8 cellular contexts compared by ENCODE assay signal in genomic region chr11:76588455-76589325, GRCh38.
DNase-seq lines count a peak whose midpoint lies in the region; ATAC-seq, FAIRE-seq and TF ChIP-seq lines count a peak whose summit lies in the region.

No MANE protein-coding gene starts in this region.

- H3K4me1 Mint-ChIP-seq in activated naive CD8-positive, alpha-beta T cell (ENCODE audit: low read depth): peaks cover 14% of the 10 kb centered on the region

- TF ChIP-seq CTCF in left lung (IDR thresholded peaks at IDR 0.05): no peak
- TF ChIP-seq CTCF in D721Med (IDR thresholded peaks at IDR 0.05; ENCODE audit: insufficient read depth, missing control alignments): no peak

- WGBS in small intestine, 3 donors: 58 to 73% (median 69%) methylated on average over 25 of the region's 25 CpGs

- no peaks in the 10 kb centered on the region for H3K36me3 Mint-ChIP-seq in activated naive CD8-positive, alpha-beta T cell

- peak overlapping the region; percentile 83 for H3K27ac Mint-ChIP-seq in activated naive CD8-positive, alpha-beta T cell

- no peak overlapping the region for H3K4me3 ChIP-seq in left lung
- no peak overlapping the region for H3K4me3 ChIP-seq in small intestine (ENCODE audit: low read depth in 1 of 2, low read length in 2 of 2)

- H3K27me3 Mint-ChIP-seq in activated naive CD8-positive, alpha-beta T cell: no peaks in the 10 kb centered on the region

- no peaks in the 10 kb centered on the region for H3K9me3 Mint-ChIP-seq in activated naive CD8-positive, alpha-beta T cell (ENCODE audit: low read depth)

- no peak overlapping the region for H3K4me3 Mint-ChIP-seq in activated naive CD8-positive, alpha-beta T cell

- FAIRE-seq in D721Med (lab: Jason Lieb, UNC) (no peak), small intestine (lab: Jason Lieb, UNC) (no peak)

- H3K36me3 ChIP-seq in left lung (no peaks in the 10 kb centered on the region), small intestine (ENCODE audit: control insufficient read depth in 2 of 2, insufficient read depth in 2 of 2, low read length in 2 of 2) (no peaks in the 10 kb centered on the region)

- intact Hi-C loops in left lung (cut with DNase I): no loop called here

- H3K27ac ChIP-seq in left lung: peak overlapping the region; percentile 72 to 77
- peak overlapping the region in 1 of 2 donors; percentile 56 for H3K27ac ChIP-seq in small intestine (ENCODE audit: low read depth in 1 of 2, low read length in 1 of 2)

- DNase-seq in NOMO-1 (lab: John Stamatoyannopoulos, UW; ENCODE audit: unreplicated experiment in 2 of 2): peak; percentile 81 to 83
- peak; percentile 80 to 88 for DNase-seq in left lung
- peak; percentile 16 for DNase-seq in stimulated activated CD8-positive, alpha-beta memory T cell treated with anti-CD3 and anti-CD28 coated beads, Interleukin-7, amount 100 ng/mL, for 24 hours (ENCODE audit: low read depth)
- no peak for DNase-seq in D721Med (ENCODE audit: insufficient read length, low spot score)
- DNase-seq in small intestine: no peak

- H3K27me3 ChIP-seq in left lung (no peaks in the 10 kb centered on the region), small intestine (ENCODE audit: control insufficient read depth in 2 of 2, insufficient read depth in 2 of 2, low read length in 2 of 2) (no peaks in the 10 kb centered on the region)

- H3K9me3 ChIP-seq in left lung (no peaks in the 10 kb centered on the region), small intestine (ENCODE audit: control insufficient read depth, low read depth) (no peaks in the 10 kb centered on the region)

- ATAC-seq in left lung (peak; percentile 90), HG02870 (IDR thresholded peaks at IDR 0.05; ENCODE audit: unreplicated experiment) (no peak), HG03196 (IDR thresholded peaks at IDR 0.05; ENCODE audit: unreplicated experiment) (no peak)

- H3K4me1 ChIP-seq in left lung (peaks cover 0 to 24% of the 10 kb centered on the region in 2 donors), small intestine (ENCODE audit: control insufficient read depth in 2 of 2, insufficient read depth in 1 of 2, low read depth in 1 of 2, low read length in 1 of 2) (peaks cover 0 to 4% of the 10 kb centered on the region in 2 donors)

Comparison
In these comparisons a context has a peak if more than half of its experiments do, and no peak if none do; other contexts are left out.
1. DNase-seq: peak in NOMO-1 (2 of 2), left lung (2 of 2) and stimulated activated CD8-positive, alpha-beta memory T cell treated with anti-CD3 and anti-CD28 coated beads, Interleukin-7, amount 100 ng/mL, for 24 hours (single experiment); none in D721Med (single experiment) and small intestine (single experiment).